In genomic region chr9:76107487-76107886, GRCh38 we compare ENCODE assay signal across 22 cellular contexts.
DNase-seq lines count a peak whose midpoint lies in the region; ATAC-seq and TF ChIP-seq lines count a peak whose summit lies in the region.
"Had no signal": no experiment of that assay in that cellular context is flagged by ENCODE, and none has a peak within 500 bp of the region (broad histone marks: within the 10 kb centered on the region; RNA-seq: fewer than 3 reads in every experiment).

No MANE protein-coding gene starts in this region.

- in situ Hi-C loops in G401 (cut with HindIII; ENCODE audit: low sequenced_read_pairs) (no loop called here), gastrocnemius medialis (cut with MboI; ENCODE audit: low sequenced_read_pairs in 4 of 4) (no loop called here)

- H3K36me3 Mint-ChIP-seq in activated T-cell treated with anti-CD3 and anti-CD28 coated beads, Interleukin-2, amount 50 U/mL, for 72 hours (ENCODE audit: insufficient read depth in 2 of 2): no peaks in the 10 kb centered on the region

- DNase-seq in G401 (ENCODE audit: low spot score) (peak; percentile 24), cerebellar cortex (ENCODE audit: low spot score) (peak; percentile 9), left ventricle myocardium superior (no peak), gastrocnemius medialis (peak; percentile 25 to 51), Peyer's patch (no peak)
- DNase-seq in activated T-cell treated with anti-CD3 and anti-CD28 coated beads, Interleukin-2, amount 50 U/mL, for 72 hours: no peak
- DNase-seq: activated CD8-positive, alpha-beta memory T cell treated with anti-CD3 and anti-CD28 coated beads, Interleukin-2, amount 50 U/mL, for 4 hours; activated naive CD4-positive, alpha-beta T cell treated with anti-CD3 and anti-CD28 coated beads, Interleukin-2, amount 50 U/mL, for 16 hours; HFFc6; islet precursor cell; mesendoderm; NCI-H187; NCI-H510A; SJCRH30; stimulated activated CD4-positive, alpha-beta T cell treated with anti-CD3 and anti-CD28 coated beads, Interleukin-1b, Interleukin-23, amount 100 ng/mL, for 48 hours had no signal

- no peak overlapping the region for H3K4me3 Mint-ChIP-seq in activated T-cell treated with anti-CD3 and anti-CD28 coated beads, Interleukin-2, amount 50 U/mL, for 72 hours
- H3K4me3 Mint-ChIP-seq: B cell; central memory CD8-positive, alpha-beta T cell; HFFc6; neural progenitor cell; T-helper 2 cell treated with Interferon-gamma antibody and Interleukin-4, amounts not matched to agents 5 μg/mL and 100 μg/mL, for 36 hours had no signal

- H3K27me3 ChIP-seq in gastrocnemius medialis (no peaks in the 10 kb centered on the region), Peyer's patch (no peaks in the 10 kb centered on the region)
- H3K27me3 ChIP-seq: neural progenitor cell, SJCRH30, suprapubic skin had no signal

- no peaks in the 10 kb centered on the region for H3K27me3 Mint-ChIP-seq in activated T-cell treated with anti-CD3 and anti-CD28 coated beads, Interleukin-2, amount 50 U/mL, for 72 hours (ENCODE audit: low read depth)
- H3K27me3 Mint-ChIP-seq: B cell; central memory CD8-positive, alpha-beta T cell had no signal

- intact Hi-C loops in left ventricle myocardium superior (cut with micrococcal nuclease): no loop called here
- intact Hi-C loops in gastrocnemius medialis (cut with DNase I; ENCODE audit: low total_unique reads): no loop called here

- H3K27ac ChIP-seq in gastrocnemius medialis (peak overlapping the region in 1 of 4 donors; percentile 47), Peyer's patch (no peak overlapping the region)
- H3K27ac ChIP-seq: neural progenitor cell, SJCRH30, suprapubic skin had no signal

- no peak overlapping the region for H3K27ac Mint-ChIP-seq in activated T-cell treated with anti-CD3 and anti-CD28 coated beads, Interleukin-2, amount 50 U/mL, for 72 hours
- H3K27ac Mint-ChIP-seq: B cell; HFFc6; neural progenitor cell; T-helper 2 cell treated with Interferon-gamma antibody and Interleukin-4, amounts not matched to agents 5 μg/mL and 100 μg/mL, for 36 hours had no signal

- H3K4me1 ChIP-seq in gastrocnemius medialis (peaks cover 16 to 48% of the 10 kb centered on the region in 2 donors), Peyer's patch (no peaks in the 10 kb centered on the region)
- H3K4me1 ChIP-seq: neural progenitor cell, SJCRH30 had no signal

- no peaks in the 10 kb centered on the region for H3K9me3 Mint-ChIP-seq in activated T-cell treated with anti-CD3 and anti-CD28 coated beads, Interleukin-2, amount 50 U/mL, for 72 hours
- H3K9me3 Mint-ChIP-seq: central memory CD8-positive, alpha-beta T cell; neural progenitor cell; T-helper 2 cell treated with Interferon-gamma antibody and Interleukin-4, amounts not matched to agents 5 μg/mL and 100 μg/mL, for 36 hours had no signal

- TF ChIP-seq POLR2A in gastrocnemius medialis (IDR thresholded peaks at IDR 0.05): no peak
- TF ChIP-seq POLR2A in Peyer's patch (IDR thresholded peaks at IDR 0.05): no peak

- H3K36me3 ChIP-seq in gastrocnemius medialis (no peaks in the 10 kb centered on the region), Peyer's patch (peaks cover 0 to 66% (median 3%) of the 10 kb centered on the region in 3 donors)
- H3K36me3 ChIP-seq: neural progenitor cell, suprapubic skin had no signal

- ATAC-seq in left ventricle myocardium superior (peak; percentile 81), gastrocnemius medialis (peak; percentile 49 to 85), HG03521 (IDR thresholded peaks at IDR 0.05; ENCODE audit: unreplicated experiment) (no peak), HG03097 (IDR thresholded peaks at IDR 0.05; ENCODE audit: low FRiP score, unreplicated experiment) (no peak)
- ATAC-seq in activated T-cell treated with anti-CD3 and anti-CD28 coated beads, Interleukin-2, amount 50 U/mL, for 72 hours (replicated peaks in 1 of 2): no peak

- H3K4me1 Mint-ChIP-seq in activated T-cell treated with anti-CD3 and anti-CD28 coated beads, Interleukin-2, amount 50 U/mL, for 72 hours (ENCODE audit: low read depth): no peaks in the 10 kb centered on the region
- H3K4me1 Mint-ChIP-seq: B cell; central memory CD8-positive, alpha-beta T cell; neural progenitor cell had no signal

- no peak overlapping the region for H3K4me3 ChIP-seq in gastrocnemius medialis
- H3K4me3 ChIP-seq in Peyer's patch: no peak overlapping the region
- H3K4me3 ChIP-seq: neural progenitor cell, SJCRH30, suprapubic skin had no signal

- TF ChIP-seq CTCF in gastrocnemius medialis (IDR thresholded peaks at IDR 0.05 in 4 of 5, conservative IDR thresholded peaks at IDR 0.05 in 1 of 5) (no peak), Peyer's patch (IDR thresholded peaks at IDR 0.05) (no peak)

- H3K9me3 ChIP-seq in gastrocnemius medialis (no peaks in the 10 kb centered on the region), Peyer's patch (no peaks in the 10 kb centered on the region)
- H3K9me3 ChIP-seq: SJCRH30, suprapubic skin had no signal

Comparison
In these comparisons a context has a peak if more than half of its experiments do, and no peak if none do; other contexts are left out.
1. DNase-seq: peak in G401 (single experiment), cerebellar cortex (single experiment) and gastrocnemius medialis (2 of 2); none in left ventricle myocardium superior (single experiment), activated T-cell treated with anti-CD3 and anti-CD28 coated beads, Interleukin-2, amount 50 U/mL, for 72 hours (0 of 2) and Peyer's patch (0 of 3).
2. ATAC-seq: peak in left ventricle myocardium superior (single experiment) and gastrocnemius medialis (2 of 2); none in HG03521 (single experiment), activated T-cell treated with anti-CD3 and anti-CD28 coated beads, Interleukin-2, amount 50 U/mL, for 72 hours (0 of 2) and HG03097 (single experiment).